ENCODE assay signal across 1 cellular context in the genomic region with DNA sequence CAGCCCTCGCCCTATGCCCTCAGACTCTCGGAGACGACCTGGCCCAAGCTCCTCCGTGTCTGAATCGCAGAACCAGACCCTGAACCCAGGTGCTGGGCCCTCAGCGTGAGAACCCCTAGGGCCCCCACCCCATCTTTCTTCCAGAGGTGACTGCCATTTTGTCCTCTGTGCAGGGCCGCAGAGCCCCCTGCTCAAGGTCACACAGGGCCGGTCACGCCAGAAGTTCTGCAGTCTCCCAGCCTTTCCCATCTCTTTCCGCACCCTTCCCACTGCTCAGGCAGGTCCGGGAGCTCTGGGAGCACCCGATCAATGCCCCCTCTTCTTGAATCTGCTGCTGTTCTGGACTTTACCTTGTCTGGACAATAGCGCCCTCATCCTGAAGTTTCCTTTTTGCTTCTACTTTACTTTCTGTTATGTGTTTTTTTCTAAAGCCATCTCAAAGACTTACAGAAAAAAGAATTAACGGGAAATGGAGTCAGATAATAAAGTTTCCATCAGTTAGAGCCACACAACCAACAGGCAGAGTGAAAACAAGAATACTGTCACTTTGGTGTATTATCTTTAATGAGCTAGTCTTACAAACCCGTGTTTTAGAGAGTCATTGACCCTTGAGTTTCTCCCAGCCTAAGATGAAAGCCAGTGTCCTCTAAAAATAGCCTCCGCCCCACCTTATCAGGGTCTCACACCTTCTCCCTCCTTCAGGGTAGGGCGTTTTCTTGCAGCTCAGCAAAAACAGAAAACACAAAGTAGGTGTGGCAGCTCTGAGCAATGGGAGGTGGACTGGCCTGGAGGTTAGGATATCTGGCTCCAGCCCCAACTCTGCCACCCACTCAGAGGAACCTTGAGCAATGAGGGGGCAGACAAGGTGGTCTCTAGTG.
TF ChIP-seq lines count a peak whose summit lies in the region.

No MANE protein-coding gene starts in this region.

TF ChIP-seq in WTC11, 78 proteins besides CTCF, POLR2A, EP300 and RAD21 (continued from another document):
- TF ChIP-seq, protein P1, sequence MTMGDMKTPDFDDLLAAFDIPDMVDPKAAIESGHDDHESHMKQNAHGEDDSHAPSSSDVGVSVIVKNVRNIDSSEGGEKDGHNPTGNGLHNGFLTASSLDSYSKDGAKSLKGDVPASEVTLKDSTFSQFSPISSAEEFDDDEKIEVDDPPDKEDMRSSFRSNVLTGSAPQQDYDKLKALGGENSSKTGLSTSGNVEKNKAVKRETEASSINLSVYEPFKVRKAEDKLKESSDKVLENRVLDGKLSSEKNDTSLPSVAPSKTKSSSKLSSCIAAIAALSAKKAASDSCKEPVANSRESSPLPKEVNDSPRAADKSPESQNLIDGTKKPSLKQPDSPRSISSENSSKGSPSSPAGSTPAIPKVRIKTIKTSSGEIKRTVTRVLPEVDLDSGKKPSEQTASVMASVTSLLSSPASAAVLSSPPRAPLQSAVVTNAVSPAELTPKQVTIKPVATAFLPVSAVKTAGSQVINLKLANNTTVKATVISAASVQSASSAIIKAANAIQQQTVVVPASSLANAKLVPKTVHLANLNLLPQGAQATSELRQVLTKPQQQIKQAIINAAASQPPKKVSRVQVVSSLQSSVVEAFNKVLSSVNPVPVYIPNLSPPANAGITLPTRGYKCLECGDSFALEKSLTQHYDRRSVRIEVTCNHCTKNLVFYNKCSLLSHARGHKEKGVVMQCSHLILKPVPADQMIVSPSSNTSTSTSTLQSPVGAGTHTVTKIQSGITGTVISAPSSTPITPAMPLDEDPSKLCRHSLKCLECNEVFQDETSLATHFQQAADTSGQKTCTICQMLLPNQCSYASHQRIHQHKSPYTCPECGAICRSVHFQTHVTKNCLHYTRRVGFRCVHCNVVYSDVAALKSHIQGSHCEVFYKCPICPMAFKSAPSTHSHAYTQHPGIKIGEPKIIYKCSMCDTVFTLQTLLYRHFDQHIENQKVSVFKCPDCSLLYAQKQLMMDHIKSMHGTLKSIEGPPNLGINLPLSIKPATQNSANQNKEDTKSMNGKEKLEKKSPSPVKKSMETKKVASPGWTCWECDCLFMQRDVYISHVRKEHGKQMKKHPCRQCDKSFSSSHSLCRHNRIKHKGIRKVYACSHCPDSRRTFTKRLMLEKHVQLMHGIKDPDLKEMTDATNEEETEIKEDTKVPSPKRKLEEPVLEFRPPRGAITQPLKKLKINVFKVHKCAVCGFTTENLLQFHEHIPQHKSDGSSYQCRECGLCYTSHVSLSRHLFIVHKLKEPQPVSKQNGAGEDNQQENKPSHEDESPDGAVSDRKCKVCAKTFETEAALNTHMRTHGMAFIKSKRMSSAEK (CRISPR knock-in tag; IDR thresholded peaks at IDR 0.05; ENCODE audit: borderline replicate concordance) = no peak
- TF ChIP-seq, protein P2, sequence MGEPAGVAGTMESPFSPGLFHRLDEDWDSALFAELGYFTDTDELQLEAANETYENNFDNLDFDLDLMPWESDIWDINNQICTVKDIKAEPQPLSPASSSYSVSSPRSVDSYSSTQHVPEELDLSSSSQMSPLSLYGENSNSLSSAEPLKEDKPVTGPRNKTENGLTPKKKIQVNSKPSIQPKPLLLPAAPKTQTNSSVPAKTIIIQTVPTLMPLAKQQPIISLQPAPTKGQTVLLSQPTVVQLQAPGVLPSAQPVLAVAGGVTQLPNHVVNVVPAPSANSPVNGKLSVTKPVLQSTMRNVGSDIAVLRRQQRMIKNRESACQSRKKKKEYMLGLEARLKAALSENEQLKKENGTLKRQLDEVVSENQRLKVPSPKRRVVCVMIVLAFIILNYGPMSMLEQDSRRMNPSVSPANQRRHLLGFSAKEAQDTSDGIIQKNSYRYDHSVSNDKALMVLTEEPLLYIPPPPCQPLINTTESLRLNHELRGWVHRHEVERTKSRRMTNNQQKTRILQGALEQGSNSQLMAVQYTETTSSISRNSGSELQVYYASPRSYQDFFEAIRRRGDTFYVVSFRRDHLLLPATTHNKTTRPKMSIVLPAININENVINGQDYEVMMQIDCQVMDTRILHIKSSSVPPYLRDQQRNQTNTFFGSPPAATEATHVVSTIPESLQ (CRISPR knock-in tag; IDR thresholded peaks at IDR 0.05) = no peak
- TF ChIP-seq, protein P3, sequence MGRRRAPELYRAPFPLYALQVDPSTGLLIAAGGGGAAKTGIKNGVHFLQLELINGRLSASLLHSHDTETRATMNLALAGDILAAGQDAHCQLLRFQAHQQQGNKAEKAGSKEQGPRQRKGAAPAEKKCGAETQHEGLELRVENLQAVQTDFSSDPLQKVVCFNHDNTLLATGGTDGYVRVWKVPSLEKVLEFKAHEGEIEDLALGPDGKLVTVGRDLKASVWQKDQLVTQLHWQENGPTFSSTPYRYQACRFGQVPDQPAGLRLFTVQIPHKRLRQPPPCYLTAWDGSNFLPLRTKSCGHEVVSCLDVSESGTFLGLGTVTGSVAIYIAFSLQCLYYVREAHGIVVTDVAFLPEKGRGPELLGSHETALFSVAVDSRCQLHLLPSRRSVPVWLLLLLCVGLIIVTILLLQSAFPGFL (CRISPR knock-in tag; IDR thresholded peaks at IDR 0.05; ENCODE audit: borderline replicate concordance) = no peak
- no peak for TF ChIP-seq SMAD3 (CRISPR knock-in tag; IDR thresholded peaks at IDR 0.05; ENCODE audit: borderline replicate concordance)
- no peak for TF ChIP-seq NFE2L1 (CRISPR knock-in tag; IDR thresholded peaks at IDR 0.05)
- TF ChIP-seq, protein P4, sequence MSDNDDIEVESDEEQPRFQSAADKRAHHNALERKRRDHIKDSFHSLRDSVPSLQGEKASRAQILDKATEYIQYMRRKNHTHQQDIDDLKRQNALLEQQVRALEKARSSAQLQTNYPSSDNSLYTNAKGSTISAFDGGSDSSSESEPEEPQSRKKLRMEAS (CRISPR knock-in tag; IDR thresholded peaks at IDR 0.05) = no peak
- TF ChIP-seq ZNF416 (CRISPR knock-in tag; IDR thresholded peaks at IDR 0.05) = no peak
- TF ChIP-seq, protein P5, sequence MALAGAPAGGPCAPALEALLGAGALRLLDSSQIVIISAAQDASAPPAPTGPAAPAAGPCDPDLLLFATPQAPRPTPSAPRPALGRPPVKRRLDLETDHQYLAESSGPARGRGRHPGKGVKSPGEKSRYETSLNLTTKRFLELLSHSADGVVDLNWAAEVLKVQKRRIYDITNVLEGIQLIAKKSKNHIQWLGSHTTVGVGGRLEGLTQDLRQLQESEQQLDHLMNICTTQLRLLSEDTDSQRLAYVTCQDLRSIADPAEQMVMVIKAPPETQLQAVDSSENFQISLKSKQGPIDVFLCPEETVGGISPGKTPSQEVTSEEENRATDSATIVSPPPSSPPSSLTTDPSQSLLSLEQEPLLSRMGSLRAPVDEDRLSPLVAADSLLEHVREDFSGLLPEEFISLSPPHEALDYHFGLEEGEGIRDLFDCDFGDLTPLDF (CRISPR knock-in tag; IDR thresholded peaks at IDR 0.05) = no peak
- no peak for TF ChIP-seq ZNF232 (CRISPR knock-in tag; IDR thresholded peaks at IDR 0.05)
- TF ChIP-seq HMGA2 (CRISPR knock-in tag; IDR thresholded peaks at IDR 0.05) = no peak
- TF ChIP-seq ZNF219 (CRISPR knock-in tag; IDR thresholded peaks at IDR 0.05; ENCODE audit: borderline replicate concordance) = no peak
- TF ChIP-seq, protein P6, sequence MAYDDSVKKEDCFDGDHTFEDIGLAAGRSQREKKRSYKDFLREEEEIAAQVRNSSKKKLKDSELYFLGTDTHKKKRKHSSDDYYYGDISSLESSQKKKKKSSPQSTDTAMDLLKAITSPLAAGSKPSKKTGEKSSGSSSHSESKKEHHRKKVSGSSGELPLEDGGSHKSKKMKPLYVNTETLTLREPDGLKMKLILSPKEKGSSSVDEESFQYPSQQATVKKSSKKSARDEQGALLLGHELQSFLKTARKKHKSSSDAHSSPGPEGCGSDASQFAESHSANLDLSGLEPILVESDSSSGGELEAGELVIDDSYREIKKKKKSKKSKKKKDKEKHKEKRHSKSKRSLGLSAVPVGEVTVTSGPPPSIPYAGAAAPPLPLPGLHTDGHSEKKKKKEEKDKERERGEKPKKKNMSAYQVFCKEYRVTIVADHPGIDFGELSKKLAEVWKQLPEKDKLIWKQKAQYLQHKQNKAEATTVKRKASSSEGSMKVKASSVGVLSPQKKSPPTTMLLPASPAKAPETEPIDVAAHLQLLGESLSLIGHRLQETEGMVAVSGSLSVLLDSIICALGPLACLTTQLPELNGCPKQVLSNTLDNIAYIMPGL (CRISPR knock-in tag; IDR thresholded peaks at IDR 0.05) = no peak
- no peak for TF ChIP-seq SMAD4 (CRISPR knock-in tag; IDR thresholded peaks at IDR 0.05)
- TF ChIP-seq ELF4 (CRISPR knock-in tag; IDR thresholded peaks at IDR 0.05; ENCODE audit: low read depth) = no peak
- TF ChIP-seq, protein P7, sequence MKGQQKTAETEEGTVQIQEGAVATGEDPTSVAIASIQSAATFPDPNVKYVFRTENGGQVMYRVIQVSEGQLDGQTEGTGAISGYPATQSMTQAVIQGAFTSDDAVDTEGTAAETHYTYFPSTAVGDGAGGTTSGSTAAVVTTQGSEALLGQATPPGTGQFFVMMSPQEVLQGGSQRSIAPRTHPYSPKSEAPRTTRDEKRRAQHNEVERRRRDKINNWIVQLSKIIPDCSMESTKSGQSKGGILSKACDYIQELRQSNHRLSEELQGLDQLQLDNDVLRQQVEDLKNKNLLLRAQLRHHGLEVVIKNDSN (CRISPR knock-in tag; IDR thresholded peaks at IDR 0.05) = no peak
